2 cellular contexts compared by ENCODE assay signal in the genomic region with DNA sequence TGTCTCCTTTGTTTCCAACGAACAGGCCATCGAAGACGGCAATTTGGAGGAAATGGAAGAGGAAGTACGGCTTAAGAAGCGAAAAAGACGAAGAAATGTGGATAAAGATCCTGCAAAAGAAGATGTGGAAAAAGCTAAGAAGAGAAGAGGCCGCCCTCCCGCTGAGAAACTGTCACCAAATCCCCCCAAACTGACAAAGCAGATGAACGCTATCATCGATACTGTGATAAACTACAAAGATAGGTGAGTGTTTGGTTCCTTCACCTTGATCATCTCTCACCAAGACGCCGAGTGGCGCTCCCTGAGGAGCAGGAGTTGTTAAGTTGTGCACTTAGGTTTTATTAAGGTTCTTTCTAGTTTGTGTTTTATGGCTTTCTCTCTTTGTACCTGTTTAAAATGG.
TF ChIP-seq lines count a peak whose summit lies in the region.

No MANE protein-coding gene starts in this region.

TF ChIP-seq in GM23338, 12 proteins besides CTCF, POLR2A, EP300 and RAD21:
- TF ChIP-seq POLR2AphosphoS5 (IDR thresholded peaks at IDR 0.05; ENCODE audit: low read depth) (no peak), ZNF114 (CRISPR knock-in tag; IDR thresholded peaks at IDR 0.05) (no peak), JUNB (IDR thresholded peaks at IDR 0.05; ENCODE audit: unreplicated experiment) (no peak), ZNF331 (CRISPR knock-in tag; IDR thresholded peaks at IDR 0.05; ENCODE audit: low read depth) (no peak), STAT1 (IDR thresholded peaks at IDR 0.05; ENCODE audit: unreplicated experiment) (no peak)
- TF ChIP-seq, protein P1, sequence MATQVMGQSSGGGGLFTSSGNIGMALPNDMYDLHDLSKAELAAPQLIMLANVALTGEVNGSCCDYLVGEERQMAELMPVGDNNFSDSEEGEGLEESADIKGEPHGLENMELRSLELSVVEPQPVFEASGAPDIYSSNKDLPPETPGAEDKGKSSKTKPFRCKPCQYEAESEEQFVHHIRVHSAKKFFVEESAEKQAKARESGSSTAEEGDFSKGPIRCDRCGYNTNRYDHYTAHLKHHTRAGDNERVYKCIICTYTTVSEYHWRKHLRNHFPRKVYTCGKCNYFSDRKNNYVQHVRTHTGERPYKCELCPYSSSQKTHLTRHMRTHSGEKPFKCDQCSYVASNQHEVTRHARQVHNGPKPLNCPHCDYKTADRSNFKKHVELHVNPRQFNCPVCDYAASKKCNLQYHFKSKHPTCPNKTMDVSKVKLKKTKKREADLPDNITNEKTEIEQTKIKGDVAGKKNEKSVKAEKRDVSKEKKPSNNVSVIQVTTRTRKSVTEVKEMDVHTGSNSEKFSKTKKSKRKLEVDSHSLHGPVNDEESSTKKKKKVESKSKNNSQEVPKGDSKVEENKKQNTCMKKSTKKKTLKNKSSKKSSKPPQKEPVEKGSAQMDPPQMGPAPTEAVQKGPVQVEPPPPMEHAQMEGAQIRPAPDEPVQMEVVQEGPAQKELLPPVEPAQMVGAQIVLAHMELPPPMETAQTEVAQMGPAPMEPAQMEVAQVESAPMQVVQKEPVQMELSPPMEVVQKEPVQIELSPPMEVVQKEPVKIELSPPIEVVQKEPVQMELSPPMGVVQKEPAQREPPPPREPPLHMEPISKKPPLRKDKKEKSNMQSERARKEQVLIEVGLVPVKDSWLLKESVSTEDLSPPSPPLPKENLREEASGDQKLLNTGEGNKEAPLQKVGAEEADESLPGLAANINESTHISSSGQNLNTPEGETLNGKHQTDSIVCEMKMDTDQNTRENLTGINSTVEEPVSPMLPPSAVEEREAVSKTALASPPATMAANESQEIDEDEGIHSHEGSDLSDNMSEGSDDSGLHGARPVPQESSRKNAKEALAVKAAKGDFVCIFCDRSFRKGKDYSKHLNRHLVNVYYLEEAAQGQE (IDR thresholded peaks at IDR 0.05; ENCODE audit: unreplicated experiment): no peak
- TF ChIP-seq, protein P2, sequence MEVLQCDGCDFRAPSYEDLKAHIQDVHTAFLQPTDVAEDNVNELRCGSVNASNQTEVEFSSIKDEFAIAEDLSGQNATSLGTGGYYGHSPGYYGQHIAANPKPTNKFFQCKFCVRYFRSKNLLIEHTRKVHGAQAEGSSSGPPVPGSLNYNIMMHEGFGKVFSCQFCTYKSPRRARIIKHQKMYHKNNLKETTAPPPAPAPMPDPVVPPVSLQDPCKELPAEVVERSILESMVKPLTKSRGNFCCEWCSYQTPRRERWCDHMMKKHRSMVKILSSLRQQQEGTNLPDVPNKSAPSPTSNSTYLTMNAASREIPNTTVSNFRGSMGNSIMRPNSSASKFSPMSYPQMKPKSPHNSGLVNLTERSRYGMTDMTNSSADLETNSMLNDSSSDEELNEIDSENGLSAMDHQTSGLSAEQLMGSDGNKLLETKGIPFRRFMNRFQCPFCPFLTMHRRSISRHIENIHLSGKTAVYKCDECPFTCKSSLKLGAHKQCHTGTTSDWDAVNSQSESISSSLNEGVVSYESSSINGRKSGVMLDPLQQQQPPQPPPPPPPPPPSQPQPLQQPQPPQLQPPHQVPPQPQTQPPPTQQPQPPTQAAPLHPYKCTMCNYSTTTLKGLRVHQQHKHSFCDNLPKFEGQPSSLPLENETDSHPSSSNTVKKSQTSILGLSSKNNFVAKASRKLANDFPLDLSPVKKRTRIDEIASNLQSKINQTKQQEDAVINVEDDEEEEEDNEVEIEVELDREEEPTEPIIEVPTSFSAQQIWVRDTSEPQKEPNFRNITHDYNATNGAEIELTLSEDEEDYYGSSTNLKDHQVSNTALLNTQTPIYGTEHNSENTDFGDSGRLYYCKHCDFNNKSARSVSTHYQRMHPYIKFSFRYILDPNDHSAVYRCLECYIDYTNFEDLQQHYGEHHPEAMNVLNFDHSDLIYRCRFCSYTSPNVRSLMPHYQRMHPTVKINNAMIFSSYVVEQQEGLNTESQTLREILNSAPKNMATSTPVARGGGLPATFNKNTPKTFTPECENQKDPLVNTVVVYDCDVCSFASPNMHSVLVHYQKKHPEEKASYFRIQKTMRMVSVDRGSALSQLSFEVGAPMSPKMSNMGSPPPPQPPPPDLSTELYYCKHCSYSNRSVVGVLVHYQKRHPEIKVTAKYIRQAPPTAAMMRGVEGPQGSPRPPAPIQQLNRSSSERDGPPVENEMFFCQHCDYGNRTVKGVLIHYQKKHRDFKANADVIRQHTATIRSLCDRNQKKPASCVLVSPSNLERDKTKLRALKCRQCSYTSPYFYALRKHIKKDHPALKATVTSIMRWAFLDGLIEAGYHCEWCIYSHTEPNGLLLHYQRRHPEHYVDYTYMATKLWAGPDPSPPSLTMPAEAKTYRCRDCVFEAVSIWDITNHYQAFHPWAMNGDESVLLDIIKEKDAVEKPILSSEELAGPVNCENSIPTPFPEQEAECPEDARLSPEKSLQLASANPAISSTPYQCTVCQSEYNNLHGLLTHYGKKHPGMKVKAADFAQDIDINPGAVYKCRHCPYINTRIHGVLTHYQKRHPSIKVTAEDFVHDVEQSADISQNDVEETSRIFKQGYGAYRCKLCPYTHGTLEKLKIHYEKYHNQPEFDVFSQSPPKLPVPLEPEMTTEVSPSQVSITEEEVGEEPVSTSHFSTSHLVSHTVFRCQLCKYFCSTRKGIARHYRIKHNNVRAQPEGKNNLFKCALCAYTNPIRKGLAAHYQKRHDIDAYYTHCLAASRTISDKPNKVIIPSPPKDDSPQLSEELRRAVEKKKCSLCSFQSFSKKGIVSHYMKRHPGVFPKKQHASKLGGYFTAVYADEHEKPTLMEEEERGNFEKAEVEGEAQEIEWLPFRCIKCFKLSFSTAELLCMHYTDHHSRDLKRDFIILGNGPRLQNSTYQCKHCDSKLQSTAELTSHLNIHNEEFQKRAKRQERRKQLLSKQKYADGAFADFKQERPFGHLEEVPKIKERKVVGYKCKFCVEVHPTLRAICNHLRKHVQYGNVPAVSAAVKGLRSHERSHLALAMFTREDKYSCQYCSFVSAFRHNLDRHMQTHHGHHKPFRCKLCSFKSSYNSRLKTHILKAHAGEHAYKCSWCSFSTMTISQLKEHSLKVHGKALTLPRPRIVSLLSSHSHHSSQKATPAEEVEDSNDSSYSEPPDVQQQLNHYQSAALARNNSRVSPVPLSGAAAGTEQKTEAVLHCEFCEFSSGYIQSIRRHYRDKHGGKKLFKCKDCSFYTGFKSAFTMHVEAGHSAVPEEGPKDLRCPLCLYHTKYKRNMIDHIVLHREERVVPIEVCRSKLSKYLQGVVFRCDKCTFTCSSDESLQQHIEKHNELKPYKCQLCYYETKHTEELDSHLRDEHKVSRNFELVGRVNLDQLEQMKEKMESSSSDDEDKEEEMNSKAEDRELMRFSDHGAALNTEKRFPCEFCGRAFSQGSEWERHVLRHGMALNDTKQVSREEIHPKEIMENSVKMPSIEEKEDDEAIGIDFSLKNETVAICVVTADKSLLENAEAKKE (CRISPR knock-in tag; IDR thresholded peaks at IDR 0.05): no peak

TF ChIP-seq in H1, 55 proteins besides CTCF, POLR2A, EP300 and RAD21 (continued from another document):
- TF ChIP-seq BACH1 (IDR thresholded peaks at IDR 0.05; ENCODE audit: low read length) (no peak), SRF (IDR thresholded peaks at IDR 0.05; ENCODE audit: low read depth, low read length) (no peak), TEAD4 (IDR thresholded peaks at IDR 0.05; ENCODE audit: low read depth, low read length) (no peak), EZH2 (IDR thresholded peaks at IDR 0.05; ENCODE audit: low read depth, low read length, severe bottlenecking) (no peak), FOSL1 (IDR thresholded peaks at IDR 0.05; ENCODE audit: insufficient read depth, low read depth, low read length) (no peak), NANOG (IDR thresholded peaks at IDR 0.05; ENCODE audit: insufficient read depth, low read depth, low read length, poor library complexity, severe bottlenecking) (no peak), EGR1 (IDR thresholded peaks at IDR 0.05; ENCODE audit: borderline replicate concordance, low read depth, low read length) (no peak), BCL11A (IDR thresholded peaks at IDR 0.05; ENCODE audit: low read depth in 2 of 2, low read length in 2 of 2) (no peak), CHD2 (IDR thresholded peaks at IDR 0.05; ENCODE audit: low read length) (no peak), KDM1A (IDR thresholded peaks at IDR 0.05; ENCODE audit: borderline replicate concordance, low read length) (no peak), SIX5 (IDR thresholded peaks at IDR 0.05; ENCODE audit: low read depth, low read length) (no peak)
